1 cellular context compared by ENCODE assay signal in genomic region chr15:73804421-73804820, GRCh38.
TF ChIP-seq lines count a peak whose summit lies in the region.

No MANE protein-coding gene starts in this region.

TF ChIP-seq in neural cell, 6 proteins besides CTCF, POLR2A, EP300 and RAD21 (continued from another document):
- TF ChIP-seq REST (IDR thresholded peaks at IDR 0.05; ENCODE audit: borderline replicate concordance) (no peak), EZH2 (IDR thresholded peaks at IDR 0.05; ENCODE audit: borderline replicate concordance, insufficient read depth, low read length, poor library complexity, severe bottlenecking) (no peak), POLR2AphosphoS5 (IDR thresholded peaks at IDR 0.05) (no peak), SMC3 (conservative IDR thresholded peaks at IDR 0.05; ENCODE audit: poor library complexity) (no peak)
